ENCODE assay signal across 1 cellular context in the genomic region with DNA sequence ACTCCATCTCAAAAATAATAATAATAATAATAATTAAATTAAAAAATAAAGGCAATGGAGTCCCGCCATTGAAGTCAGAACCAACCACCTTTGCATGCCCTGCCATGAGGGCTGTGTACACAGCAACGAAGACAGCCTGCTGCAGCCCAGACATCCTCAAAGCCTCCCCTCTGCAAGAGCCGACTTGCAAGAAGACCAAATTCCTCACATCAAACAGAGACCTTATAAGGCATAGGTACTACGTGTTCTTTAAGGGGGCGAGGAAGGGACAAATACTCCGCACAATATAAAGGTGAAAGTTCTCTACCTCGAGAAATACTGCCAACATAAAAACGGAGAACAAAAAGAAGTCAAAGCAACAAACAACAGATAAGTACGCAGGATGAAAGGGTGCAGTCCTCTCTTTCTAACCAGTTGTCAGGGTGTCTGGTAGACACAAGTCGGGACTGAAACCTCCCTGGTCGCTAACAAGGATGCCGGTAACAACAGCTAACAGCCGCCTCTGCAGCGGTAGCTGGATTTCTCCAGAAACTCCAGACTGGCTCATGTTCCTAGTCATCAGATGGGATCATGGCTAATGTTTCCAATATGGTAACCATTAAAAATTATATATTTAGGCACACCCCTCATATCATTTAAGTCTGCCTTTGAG.
TF ChIP-seq lines count a peak whose summit lies in the region.

No MANE protein-coding gene starts in this region.

TF ChIP-seq in WTC11, 78 proteins besides CTCF, POLR2A, EP300 and RAD21 (continued from another document):
- TF ChIP-seq, protein P1, sequence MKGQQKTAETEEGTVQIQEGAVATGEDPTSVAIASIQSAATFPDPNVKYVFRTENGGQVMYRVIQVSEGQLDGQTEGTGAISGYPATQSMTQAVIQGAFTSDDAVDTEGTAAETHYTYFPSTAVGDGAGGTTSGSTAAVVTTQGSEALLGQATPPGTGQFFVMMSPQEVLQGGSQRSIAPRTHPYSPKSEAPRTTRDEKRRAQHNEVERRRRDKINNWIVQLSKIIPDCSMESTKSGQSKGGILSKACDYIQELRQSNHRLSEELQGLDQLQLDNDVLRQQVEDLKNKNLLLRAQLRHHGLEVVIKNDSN (CRISPR knock-in tag; IDR thresholded peaks at IDR 0.05) = no peak
